In the genomic region with DNA sequence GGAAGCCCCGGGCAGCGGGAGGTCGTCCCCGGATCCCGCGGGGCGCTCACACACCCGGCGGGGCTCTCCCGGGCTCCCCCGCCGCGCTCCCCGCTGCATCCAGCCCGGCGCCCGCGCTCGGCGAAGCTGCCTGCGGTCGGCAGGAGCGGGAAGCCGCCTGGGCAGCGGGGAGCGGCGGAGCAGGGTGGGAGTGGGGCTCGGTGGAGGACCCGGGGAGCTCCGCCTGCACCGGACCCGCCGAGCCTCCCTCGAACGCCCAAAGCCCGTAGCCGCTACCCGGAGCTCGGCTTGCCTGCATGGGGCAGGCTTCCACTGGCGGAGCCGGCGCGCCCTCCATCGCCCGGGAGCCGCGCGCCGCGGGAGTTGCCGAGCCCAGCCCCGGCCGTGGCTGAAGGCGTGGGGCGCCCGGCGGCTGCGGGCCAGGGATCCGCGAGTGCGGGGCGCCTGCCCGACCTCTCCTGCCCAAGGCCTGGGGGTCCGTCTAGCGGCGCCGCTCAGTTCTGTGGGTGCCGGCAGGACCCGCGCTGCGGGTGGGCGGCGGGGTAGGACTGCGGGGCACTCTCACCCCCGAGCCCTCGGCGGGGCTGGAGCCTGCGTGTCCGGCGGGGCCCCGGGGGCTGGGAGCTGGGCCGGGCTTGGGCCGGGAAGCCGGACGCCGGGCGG, we compare ENCODE assay signal across 10 cellular contexts. TPM values are rescaled to one million over a fixed set of nuclear protein-coding genes. Genes with fewer than 3 reads are reported as not detected.
A peak's percentile ranks its signal among the peaks of the same experiment; 100 is the strongest.
DNase-seq lines count a peak whose midpoint lies in the region; ATAC-seq, FAIRE-seq and TF ChIP-seq lines count a peak whose summit lies in the region.
"Had no signal": no experiment of that assay in that cellular context is flagged by ENCODE, and none has a peak within 500 bp of the region (broad histone marks: within the 10 kb centered on the region; RNA-seq: fewer than 3 reads in every experiment).

No MANE protein-coding gene starts in this region.

- H3K4me3 ChIP-seq in ACC112 (ENCODE audit: low read depth, low read length) (peak overlapping the region; percentile 84), HFF-Myc (replicated peaks; ENCODE audit: low read depth, low read length) (peak overlapping the region; percentile 43), H1 (ENCODE audit: extremely low read depth in 1 of 4, insufficient read depth in 2 of 4, low read depth in 3 of 4, low read length in 4 of 4) (peak overlapping the region; percentile 38 to 74 (median 52)), lower lobe of right lung (peak overlapping the region; percentile 23)

- H2BK120ac ChIP-seq in H1 (replicated peaks; ENCODE audit: low read depth, low read length) = no peak overlapping the region

- H4K8ac ChIP-seq in H1 (ENCODE audit: extremely low read depth, insufficient read depth, low read length) = no peak overlapping the region; the same call in 1 of the 2 replicates

- H3K4me1 ChIP-seq in ACC112 (ENCODE audit: control insufficient read depth, insufficient read depth, low read length, unreplicated experiment) (peaks cover 19% of the 10 kb centered on the region), H1 (replicated peaks in 1 of 4; ENCODE audit: control insufficient read depth in 3 of 4, insufficient read depth in 4 of 4, low read length in 3 of 4) (peaks cover 0 to 24% (median 6%) of the 10 kb centered on the region in 4 experiments; a peak in 5 of 7 replicates), lower lobe of right lung (no peaks in the 10 kb centered on the region)

- no peak overlapping the region for H4K91ac ChIP-seq in H1 (replicated peaks; ENCODE audit: insufficient read length, low read length)

- no peaks in the 10 kb centered on the region; the same call in 1 of the 2 replicates for H3K36me3 ChIP-seq in ACC112 (ENCODE audit: insufficient read depth, low read length)
- peaks cover 0 to 5% (median 2%) of the 10 kb centered on the region in 4 experiments; a peak in 1 of 8 replicates for H3K36me3 ChIP-seq in H1 (ENCODE audit: control insufficient read depth in 2 of 4, insufficient read depth in 4 of 4, low read length in 3 of 4)
- H3K36me3 ChIP-seq in lower lobe of right lung = no peaks in the 10 kb centered on the region

- H3K79me2 ChIP-seq in ACC112 (ENCODE audit: control insufficient read depth, insufficient read depth, low read length, unreplicated experiment) (peaks cover 6% of the 10 kb centered on the region), H1 (ENCODE audit: control insufficient read depth in 1 of 2, insufficient read depth in 2 of 2, low read length in 2 of 2) (no peaks in the 10 kb centered on the region)

- H3K23me2 ChIP-seq in H1 (ENCODE audit: low read depth, low read length) = peaks cover 16% of the 10 kb centered on the region; the same call in 1 of the 2 replicates

- 1% methylated on average over 43 of the region's 87 CpGs; no CpG with 5 or more reads in 1 of the 2 experiments for WGBS in H1 (ENCODE audit: extremely low coverage in 1 of 2, insufficient coverage in 1 of 2, insufficient read length in 1 of 2, insufficient replicate concordance in 2 of 2, low coverage in 1 of 2, low lambda C conversion rate in 2 of 2, missing lambda C conversion rate in 1 of 2), 2 experiments

- DNase-seq in HFF-Myc (ENCODE audit: extremely low read depth, low read depth) = no peak
- peak in 1 of 2 experiments; percentile 59 for DNase-seq in H1 (ENCODE audit: low read depth in 1 of 2, low spot score in 2 of 2)
- DNase-seq in lower lobe of right lung = no peak
- DNase-seq in NCI-H2196 (lab: John Stamatoyannopoulos, UW; ENCODE audit: unreplicated experiment) = no peak
- DNase-seq in KG1 (lab: John Stamatoyannopoulos, UW) = no peak
- no peak for DNase-seq in cerebellar cortex (ENCODE audit: low spot score)

- no peak overlapping the region for H3K23ac ChIP-seq in H1 (ENCODE audit: insufficient read length)

- FAIRE-seq in H1 (lab: Jason Lieb, UNC) = no peak
- FAIRE-seq: HepG2 had no signal

- H3K27me3 ChIP-seq in ACC112 (ENCODE audit: insufficient read depth, low read length) (peaks cover 25% of the 10 kb centered on the region), H1 (replicated peaks in 1 of 4; ENCODE audit: control insufficient read depth in 3 of 4, extremely low read depth in 1 of 4, insufficient read depth in 3 of 4, low read length in 3 of 4) (peaks cover 16 to 75% (median 60%) of the 10 kb centered on the region in 4 experiments), lower lobe of right lung (ENCODE audit: low read depth) (peaks cover 88% of the 10 kb centered on the region)

- POLR2A ChIA-PET in H1 (lab: Charles Lee; ENCODE audit: partially characterized antibody) = interaction anchor here (1.3 kb wide), 1 partner anchor 16 kb away, joined by 3 read pairs; no protein-coding TSS in a partner anchor

- no peak for TF ChIP-seq POLR2A in H1 (IDR thresholded peaks at IDR 0.05; ENCODE audit: control extremely low read depth in 1 of 2, low read depth in 2 of 2, low read length in 2 of 2)

- H3K27ac ChIP-seq in ACC112 (ENCODE audit: low read depth, low read length) (no peak overlapping the region), H1 (ENCODE audit: low read depth, low read length) (no peak overlapping the region), lower lobe of right lung (no peak overlapping the region)

- H4K20me1 ChIP-seq in H1 (replicated peaks in 1 of 2; ENCODE audit: control insufficient read depth in 1 of 2, insufficient read depth in 2 of 2, low read length in 2 of 2) = peaks cover 0 to 5% of the 10 kb centered on the region in 2 experiments

- no peaks in the 10 kb centered on the region for H3K9me3 ChIP-seq in H1 (ENCODE audit: insufficient read depth in 2 of 2, low read depth in 1 of 2, low read length in 1 of 2)
- H3K9me3 ChIP-seq in lower lobe of right lung = no peaks in the 10 kb centered on the region

- no peak overlapping the region for H4K5ac ChIP-seq in H1 (ENCODE audit: insufficient read length, low read depth, low read length)

- H2AFZ ChIP-seq in ACC112 (ENCODE audit: low read length, unreplicated experiment) = peak overlapping the region; percentile 84
- no peak overlapping the region for H2AFZ ChIP-seq in H1 (ENCODE audit: low read length)

- H3K56ac ChIP-seq in H1 (replicated peaks; ENCODE audit: insufficient read length, low read depth, low read length) = no peak overlapping the region

- H3K4me2 ChIP-seq in H1 (ENCODE audit: insufficient read depth in 1 of 2, low read depth in 2 of 2, low read length in 2 of 2) = peak overlapping the region; percentile 92 to 98

- no peak overlapping the region for H2BK20ac ChIP-seq in H1 (ENCODE audit: low read length)

- no peak for TF ChIP-seq EP300 in H1 (IDR thresholded peaks at IDR 0.05; ENCODE audit: borderline replicate concordance in 1 of 2, low read depth in 2 of 2, low read length in 2 of 2)

- H3K4ac ChIP-seq in H1 (replicated peaks; ENCODE audit: insufficient read length, low read depth, low read length) = no peak overlapping the region

- no peak overlapping the region for H2BK15ac ChIP-seq in H1 (ENCODE audit: low read length)

- H3K14ac ChIP-seq in H1 (ENCODE audit: insufficient read length) = no peak overlapping the region

- peak overlapping the region in 1 of 4 experiments; percentile 53; a peak in 1 of 7 replicates for H3K9ac ChIP-seq in H1 (replicated peaks in 1 of 4; ENCODE audit: extremely low read depth in 1 of 4, low read depth in 3 of 4, low read length in 3 of 4)

- intact Hi-C loops in lower lobe of right lung (cut with DNase I) = no loop called here

- H2BK5ac ChIP-seq in H1 (ENCODE audit: low read depth, low read length) = no peak overlapping the region

- H3K18ac ChIP-seq in H1 (ENCODE audit: extremely low read depth, low read length) = no peak overlapping the region

- no peaks in the 10 kb centered on the region for H3K79me1 ChIP-seq in H1 (ENCODE audit: low read depth, low read length)

- TF ChIP-seq CTCF in HFF-Myc (IDR thresholded peaks at IDR 0.05; ENCODE audit: low read depth, low read length, missing control alignments) (no peak), H1 (IDR thresholded peaks at IDR 0.05; ENCODE audit: control extremely low read depth in 1 of 3, insufficient read depth in 1 of 3, low read depth in 1 of 3, low read length in 3 of 3) (no peak), lower lobe of right lung (IDR thresholded peaks at IDR 0.05) (no peak)

- CTCF ChIA-PET in H1 (lab: Charles Lee; ENCODE audit: partially characterized antibody) = interaction anchor here (1.0 to 7.2 kb wide), 8 partner anchors 10 to 404 kb away, joined by 3 to 39 read pairs (median 3); no protein-coding TSS in a partner anchor

- no peak overlapping the region for H2BK12ac ChIP-seq in H1 (ENCODE audit: low read depth, low read length)

- ATAC-seq in lower lobe of right lung (no peak), HG02610 (IDR thresholded peaks at IDR 0.05; ENCODE audit: unreplicated experiment) (no peak)

- TF ChIP-seq RAD21 in H1 (IDR thresholded peaks at IDR 0.05 in 1 of 2, conservative IDR thresholded peaks at IDR 0.05 in 1 of 2; ENCODE audit: low read depth in 2 of 2, low read length in 2 of 2) = no peak

- H2AK5ac ChIP-seq in H1 (ENCODE audit: low read depth, low read length) = no peak overlapping the region

TF ChIP-seq in H1, 55 proteins besides CTCF, POLR2A, EP300 and RAD21:
- TF ChIP-seq TCF12 (IDR thresholded peaks at IDR 0.05; ENCODE audit: low read depth, low read length) = no peak
- peak; percentile 43; the same call in 1 of the 2 replicates for TF ChIP-seq RBBP5 (IDR thresholded peaks at IDR 0.05; ENCODE audit: borderline replicate concordance, low read depth, low read length)
- TF ChIP-seq KDM4A (IDR thresholded peaks at IDR 0.05; ENCODE audit: low read depth, low read length, severe bottlenecking) = peak; percentile 57
- TF ChIP-seq PHF8 (conservative IDR thresholded peaks at IDR 0.05; ENCODE audit: low read depth, low read length) = 0 out of 2 replicates have a peak, but pooled peaks have one; percentile 31

RNA-seq across cellular contexts. Expression of a gene that starts 0.7 kb away (rescaled TPM):
- 7.4 and 7.9 TPM in 2 replicates for total RNA-seq in H1 (2021; fragmentation: NEBNext Ultra II Directional; extraction: Animal tissue kit (Norgen Biotek cat#: 25700))
- 4.3 and 6.4 TPM in 2 replicates for polyA plus RNA-seq in H1 (2011; rRNA removed)
- 3.2 TPM for polyA plus RNA-seq in H1 (2011; cell fraction: cytosol; rRNA removed)
- polyA plus RNA-seq in H1 (2011; cell fraction: nucleus; rRNA removed) = 6.0 TPM
- 4.9 to 8.0 TPM (median 7.3 TPM) in 4 replicates for polyA plus RNA-seq in H1 (2012, experiment 1 of 2)
- 5.8 TPM for polyA plus RNA-seq in H1 (2012, experiment 2 of 2)
- 8.3 TPM for polyA plus RNA-seq in H1 (2013, experiment 1 of 2)
- 7.3 TPM for polyA plus RNA-seq in H1 (2013, experiment 2 of 2)
- 6.3 and 6.4 TPM in 2 replicates for polyA minus RNA-seq in H1 (2011; rRNA and poly(A)+ RNA removed)
- 7.4 TPM for polyA minus RNA-seq in H1 (2011; cell fraction: cytosol; rRNA and poly(A)+ RNA removed)
- 5.2 TPM for polyA minus RNA-seq in H1 (2011; cell fraction: nucleus; rRNA and poly(A)+ RNA removed)
- total RNA-seq in lower lobe of right lung = 0.06 TPM
- total RNA-seq: HepG2, SK-MEL-5 had no signal
- polyA plus RNA-seq: HepG2 had no signal

Comparison
In these comparisons a context has a peak if more than half of its experiments do, and no peak if none do; other contexts are left out.
1. H3K4me3 ChIP-seq: peak in every context shown above with its lines; median percentile 84 in ACC112; 52 in H1; 43 in HFF-Myc; 23 in lower lobe of right lung.